Comparison of ENCODE assay signal across 13 cellular contexts in genomic region chr21:34968414-34969333, GRCh38.
DNase-seq lines count a peak whose midpoint lies in the region; ATAC-seq and TF ChIP-seq lines count a peak whose summit lies in the region.
"Had no signal": no experiment of that assay in that cellular context is flagged by ENCODE, and none has a peak within 500 bp of the region (broad histone marks: within the 10 kb centered on the region; RNA-seq: fewer than 3 reads in every experiment).

No MANE protein-coding gene starts in this region.

- intact Hi-C loops in natural killer cell (cut with micrococcal nuclease), result no loop called here

- peaks cover 65 to 89% of the 10 kb centered on the region in 2 donors for H3K4me1 Mint-ChIP-seq in natural killer cell treated with Interleukin-12 subunit alpha and Interleukin-12 subunit beta and Interleukin-15 and Interleukin-18, amount 100 ng/mL, for 72 hours (ENCODE audit: low read depth in 2 of 2)
- H3K4me1 Mint-ChIP-seq in natural killer cell, result peaks cover 77 to 86% of the 10 kb centered on the region in 2 donors
- peaks cover 91% of the 10 kb centered on the region for H3K4me1 Mint-ChIP-seq in activated naive CD8-positive, alpha-beta T cell treated with anti-CD3 and anti-CD28 coated beads, Interleukin-2, amount 50 U/mL, for 24 hours
- peaks cover 94% of the 10 kb centered on the region for H3K4me1 Mint-ChIP-seq in stimulated activated naive CD8-positive, alpha-beta T cell treated with anti-CD3 and anti-CD28 coated beads, Interleukin-15, amount 100 ng/mL, for 72 hours

- peak overlapping the region; percentile 17 to 72 for H3K27ac Mint-ChIP-seq in natural killer cell treated with Interleukin-12 subunit alpha and Interleukin-12 subunit beta and Interleukin-15 and Interleukin-18, amount 100 ng/mL, for 72 hours
- peak overlapping the region in 1 of 2 donors; percentile 34 for H3K27ac Mint-ChIP-seq in natural killer cell
- peak overlapping the region; percentile 96 for H3K27ac Mint-ChIP-seq in activated naive CD8-positive, alpha-beta T cell treated with anti-CD3 and anti-CD28 coated beads, Interleukin-2, amount 50 U/mL, for 24 hours
- H3K27ac Mint-ChIP-seq in stimulated activated naive CD8-positive, alpha-beta T cell treated with anti-CD3 and anti-CD28 coated beads, Interleukin-15, amount 100 ng/mL, for 72 hours, result peak overlapping the region; percentile 96 to 99

- peak; percentile 30 to 32 for ATAC-seq in natural killer cell treated with Interleukin-12 subunit alpha and Interleukin-12 subunit beta and Interleukin-15 and Interleukin-18, amount 100 ng/mL, for 72 hours
- ATAC-seq in natural killer cell, result no peak
- peak; percentile 47 for ATAC-seq in activated naive CD8-positive, alpha-beta T cell treated with anti-CD3 and anti-CD28 coated beads, Interleukin-2, amount 50 U/mL, for 24 hours
- peak; percentile 83 for ATAC-seq in stimulated activated naive CD8-positive, alpha-beta T cell treated with anti-CD3 and anti-CD28 coated beads, Interleukin-15, amount 100 ng/mL, for 72 hours
- ATAC-seq in GM19455 (IDR thresholded peaks at IDR 0.05; ENCODE audit: unreplicated experiment), result no peak

- peak overlapping the region; percentile 71 for H3K4me3 Mint-ChIP-seq in natural killer cell treated with Interleukin-12 subunit alpha and Interleukin-12 subunit beta and Interleukin-15 and Interleukin-18, amount 100 ng/mL, for 72 hours
- no peak overlapping the region for H3K4me3 Mint-ChIP-seq in natural killer cell
- H3K4me3 Mint-ChIP-seq in activated naive CD8-positive, alpha-beta T cell treated with anti-CD3 and anti-CD28 coated beads, Interleukin-2, amount 50 U/mL, for 24 hours, result peak overlapping the region; percentile 64
- H3K4me3 Mint-ChIP-seq in stimulated activated naive CD8-positive, alpha-beta T cell treated with anti-CD3 and anti-CD28 coated beads, Interleukin-15, amount 100 ng/mL, for 72 hours, result peak overlapping the region; percentile 74 to 93

- no peaks in the 10 kb centered on the region for H3K27me3 Mint-ChIP-seq in natural killer cell treated with Interleukin-12 subunit alpha and Interleukin-12 subunit beta and Interleukin-15 and Interleukin-18, amount 100 ng/mL, for 72 hours
- peaks cover 0 to 8% of the 10 kb centered on the region in 2 donors for H3K27me3 Mint-ChIP-seq in natural killer cell (ENCODE audit: low read depth in 2 of 2)
- H3K27me3 Mint-ChIP-seq in activated naive CD8-positive, alpha-beta T cell treated with anti-CD3 and anti-CD28 coated beads, Interleukin-2, amount 50 U/mL, for 24 hours, result no peaks in the 10 kb centered on the region
- H3K27me3 Mint-ChIP-seq in stimulated activated naive CD8-positive, alpha-beta T cell treated with anti-CD3 and anti-CD28 coated beads, Interleukin-15, amount 100 ng/mL, for 72 hours, result no peaks in the 10 kb centered on the region

- H3K36me3 Mint-ChIP-seq in natural killer cell treated with Interleukin-12 subunit alpha and Interleukin-12 subunit beta and Interleukin-15 and Interleukin-18, amount 100 ng/mL, for 72 hours, result peaks cover 15% of the 10 kb centered on the region
- peaks cover 8% of the 10 kb centered on the region for H3K36me3 Mint-ChIP-seq in natural killer cell
- H3K36me3 Mint-ChIP-seq in activated naive CD8-positive, alpha-beta T cell treated with anti-CD3 and anti-CD28 coated beads, Interleukin-2, amount 50 U/mL, for 24 hours (ENCODE audit: low read depth), result peaks cover 9% of the 10 kb centered on the region

- no peak for TF ChIP-seq CTCF in natural killer cell (IDR thresholded peaks at IDR 0.05)

- DNase-seq in natural killer cell treated with Interleukin-12 subunit alpha and Interleukin-12 subunit beta and Interleukin-15 and Interleukin-18, amount 100 ng/mL, for 72 hours (ENCODE audit: low spot score), result no peak
- DNase-seq in natural killer cell, result no peak
- DNase-seq in SKM-1 (lab: John Stamatoyannopoulos, UW; ENCODE audit: unreplicated experiment), result peak; percentile 93
- DNase-seq in activated naive CD8-positive, alpha-beta T cell treated with anti-CD3 and anti-CD28 coated beads, Interleukin-2, amount 50 U/mL, for 24 hours, result no peak
- DNase-seq in stimulated activated naive CD8-positive, alpha-beta T cell treated with anti-CD3 and anti-CD28 coated beads, Interleukin-15, amount 100 ng/mL, for 72 hours, result peak; percentile 34 to 69
- DNase-seq in ecto neural progenitor cell (ENCODE audit: low spot score), result no peak
- DNase-seq in NCI-H146 (lab: John Stamatoyannopoulos, UW), result no peak
- DNase-seq: effector CD8-positive, alpha-beta T cell; glutamatergic neuron; NCI-H1105 treated with DMSO at 0.1 percent for 48 hours; T1000; testis had no signal

- H3K9me3 Mint-ChIP-seq in natural killer cell treated with Interleukin-12 subunit alpha and Interleukin-12 subunit beta and Interleukin-15 and Interleukin-18, amount 100 ng/mL, for 72 hours, result no peaks in the 10 kb centered on the region
- no peaks in the 10 kb centered on the region for H3K9me3 Mint-ChIP-seq in natural killer cell
- no peaks in the 10 kb centered on the region for H3K9me3 Mint-ChIP-seq in activated naive CD8-positive, alpha-beta T cell treated with anti-CD3 and anti-CD28 coated beads, Interleukin-2, amount 50 U/mL, for 24 hours
- no peaks in the 10 kb centered on the region for H3K9me3 Mint-ChIP-seq in stimulated activated naive CD8-positive, alpha-beta T cell treated with anti-CD3 and anti-CD28 coated beads, Interleukin-15, amount 100 ng/mL, for 72 hours

Comparison
In these comparisons a context has a peak if more than half of its experiments do, and no peak if none do; other contexts are left out.
1. ATAC-seq: peak in natural killer cell treated with Interleukin-12 subunit alpha and Interleukin-12 subunit beta and Interleukin-15 and Interleukin-18, amount 100 ng/mL, for 72 hours (2 of 2), activated naive CD8-positive, alpha-beta T cell treated with anti-CD3 and anti-CD28 coated beads, Interleukin-2, amount 50 U/mL, for 24 hours (single experiment) and stimulated activated naive CD8-positive, alpha-beta T cell treated with anti-CD3 and anti-CD28 coated beads, Interleukin-15, amount 100 ng/mL, for 72 hours (single experiment); none in natural killer cell (0 of 3) and GM19455 (single experiment).
2. DNase-seq: peak in SKM-1 (single experiment) and stimulated activated naive CD8-positive, alpha-beta T cell treated with anti-CD3 and anti-CD28 coated beads, Interleukin-15, amount 100 ng/mL, for 72 hours (2 of 2); none in natural killer cell treated with Interleukin-12 subunit alpha and Interleukin-12 subunit beta and Interleukin-15 and Interleukin-18, amount 100 ng/mL, for 72 hours (single experiment), natural killer cell (single experiment), activated naive CD8-positive, alpha-beta T cell treated with anti-CD3 and anti-CD28 coated beads, Interleukin-2, amount 50 U/mL, for 24 hours (single experiment), ecto neural progenitor cell (single experiment) and NCI-H146 (single experiment).